ENCODE assay signal across 9 cellular contexts in the genomic region with DNA sequence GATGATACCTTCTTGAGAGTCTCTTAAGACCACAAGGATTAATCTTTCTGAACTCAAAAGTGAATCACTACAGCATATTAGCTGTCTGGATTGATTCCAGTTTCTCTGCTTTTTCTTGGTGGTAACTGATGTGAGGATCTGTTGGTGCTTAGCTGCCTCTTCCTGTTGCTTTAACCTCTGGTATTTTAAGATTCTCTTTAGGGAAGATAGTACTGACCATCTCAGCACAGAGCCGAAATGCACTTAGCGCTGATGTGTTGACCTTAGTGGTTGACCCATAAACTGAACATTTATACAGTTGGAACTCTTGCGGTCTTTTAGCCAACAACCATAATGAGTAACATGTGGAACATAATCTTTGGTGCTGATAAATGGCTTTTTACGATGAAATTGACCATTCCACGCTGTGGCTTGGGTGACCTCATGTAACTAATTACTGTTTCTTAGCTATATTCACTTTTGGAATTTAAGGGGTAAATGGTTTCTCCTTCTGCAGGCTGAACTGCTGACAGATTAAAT. TPM values are rescaled to one million over a fixed set of nuclear protein-coding genes. Genes with fewer than 3 reads are reported as not detected.
A peak's percentile ranks its signal among the peaks of the same experiment; 100 is the strongest.
DNase-seq lines count a peak whose midpoint lies in the region; ATAC-seq, FAIRE-seq and TF ChIP-seq lines count a peak whose summit lies in the region.
"Had no signal": no experiment of that assay in that cellular context is flagged by ENCODE, and none has a peak within 500 bp of the region (broad histone marks: within the 10 kb centered on the region; RNA-seq: fewer than 3 reads in every experiment).

No MANE protein-coding gene starts in this region.

- H3K36me3 ChIP-seq in SJCRH30, result no peaks in the 10 kb centered on the region

- TF ChIP-seq POLR2A in H54 (IDR thresholded peaks at IDR 0.05; ENCODE audit: low read depth, low read length), result no peak

- no peak for ATAC-seq in GM18519 (IDR thresholded peaks at IDR 0.05; ENCODE audit: low FRiP score, unreplicated experiment)
- no peak for ATAC-seq in HG03378 (IDR thresholded peaks at IDR 0.05; ENCODE audit: unreplicated experiment)
- no peak for ATAC-seq in HG02870 (IDR thresholded peaks at IDR 0.05; ENCODE audit: unreplicated experiment)

- H3K4me1 ChIP-seq in SJCRH30, result peaks cover 10% of the 10 kb centered on the region

- H3K9me3 ChIP-seq in SJCRH30 (replicated peaks), result no peaks in the 10 kb centered on the region

- no peaks in the 10 kb centered on the region for H3K27me3 ChIP-seq in SJCRH30

- peak; percentile 98 for FAIRE-seq in H54 (lab: Jason Lieb, UNC)

- H3K4me3 ChIP-seq in SJCRH30, result no peak overlapping the region

- H3K27ac ChIP-seq in SJCRH30, result no peak overlapping the region

- DNase-seq in H54 (ENCODE audit: insufficient read length, low spot score) (peak; percentile 38), SJCRH30 (peak; percentile 18 to 61), fibroblast of peridontal ligament (ENCODE audit: extremely low read depth) (peak; percentile 97), renal cortical epithelial cell (ENCODE audit: low read depth) (peak; percentile 81)
- DNase-seq in activated naive CD4-positive, alpha-beta T cell (lab: John Stamatoyannopoulos, UW), result no peak
- DNase-seq: NCI-H524 treated with DMSO at 0.1 percent for 48 hours had no signal

RNA-seq across cellular contexts. Expression of gene APLP2, which starts 33.7 kb away (rescaled TPM):
- total RNA-seq in SJCRH30 (2014; rRNA removed; shearing (Covaris generic)), result 76.1 and 83.1 TPM in 2 replicates
- 426 and 1,085 TPM in 2 replicates for total RNA-seq in renal cortical epithelial cell

RNA-seq across cellular contexts. Expression of gene ST14, which starts 56.2 kb away (rescaled TPM):
- 0.10 TPM in 1 of 2 replicates, not detected in the other for total RNA-seq in SJCRH30 (2014; rRNA removed; shearing (Covaris generic))
- 35.1 and 137 TPM in 2 replicates for total RNA-seq in renal cortical epithelial cell

Comparison
In these comparisons a context has a peak if more than half of its experiments do, and no peak if none do; other contexts are left out.
1. DNase-seq: peak in H54 (single experiment), SJCRH30 (2 of 2), fibroblast of peridontal ligament (single experiment) and renal cortical epithelial cell (single experiment); none in activated naive CD4-positive, alpha-beta T cell (0 of 4).
2. RNA of gene ST14, which starts 56.2 kb away (total RNA-seq): 35.1 to 137 TPM in renal cortical epithelial cell; 0.10 TPM in SJCRH30; every median in the first group is over 10 times any median in the second.